23 cellular contexts compared by ENCODE assay signal in genomic region chr9:80957806-80958205, GRCh38.
DNase-seq lines count a peak whose midpoint lies in the region; ATAC-seq and TF ChIP-seq lines count a peak whose summit lies in the region.
"Had no signal": no experiment of that assay in that cellular context is flagged by ENCODE, and none has a peak within 500 bp of the region (broad histone marks: within the 10 kb centered on the region; RNA-seq: fewer than 3 reads in every experiment).

No MANE protein-coding gene starts in this region.

- ATAC-seq in activated naive CD4-positive, alpha-beta T cell treated with anti-CD3 and anti-CD28 coated beads, Interleukin-2, amount 50 U/mL, for 72 hours = no peak
- ATAC-seq: HCT116, Right ventricle myocardium inferior had no signal

- DNase-seq in ELR (ENCODE audit: low read depth) (peak; percentile 8), LHCN-M2 (ENCODE audit: low read depth) (peak; percentile 53), epithelial cell of esophagus (ENCODE audit: low read depth) (peak; percentile 38), iris pigment epithelial cell (ENCODE audit: low read depth) (peak; percentile 75), NCI-H2227 (lab: John Stamatoyannopoulos, UW; ENCODE audit: unreplicated experiment) (no peak), NCI-H2196 treated with DMSO at 0.1 percent for 48 hours (lab: John Stamatoyannopoulos, UW; ENCODE audit: unreplicated experiment) (no peak), cerebellar cortex (ENCODE audit: low spot score) (no peak)
- no peak for DNase-seq in activated naive CD4-positive, alpha-beta T cell treated with anti-CD3 and anti-CD28 coated beads, Interleukin-2, amount 50 U/mL, for 72 hours (ENCODE audit: low spot score in 2 of 2)
- DNase-seq: 8988T; AML-193; Calu3; CD8-positive, alpha-beta memory T cell; DMS153; GM23248; NCI-H1105 treated with DMSO at 0.1 percent for 48 hours; NCI-H1694; NCI-H2081; NCI-H2171; NCI-H446; NCI-H526 had no signal

- H3K36me3 Mint-ChIP-seq in activated naive CD4-positive, alpha-beta T cell treated with anti-CD3 and anti-CD28 coated beads, Interleukin-2, amount 50 U/mL, for 72 hours = peaks cover 0 to 5% of the 10 kb centered on the region in 2 donors

- no peak overlapping the region for H3K27ac Mint-ChIP-seq in activated naive CD4-positive, alpha-beta T cell treated with anti-CD3 and anti-CD28 coated beads, Interleukin-2, amount 50 U/mL, for 72 hours
- H3K27ac Mint-ChIP-seq: CD8-positive, alpha-beta memory T cell had no signal

- no peak for TF ChIP-seq CTCF in epithelial cell of esophagus (IDR thresholded peaks at IDR 0.05; ENCODE audit: insufficient read depth, low read depth, low read length, missing control alignments)

- H3K4me3 ChIP-seq in epithelial cell of esophagus (ENCODE audit: low read length) = no peak overlapping the region
- H3K4me3 ChIP-seq: GM23248, SJSA1 had no signal

- H3K9me3 Mint-ChIP-seq in activated naive CD4-positive, alpha-beta T cell treated with anti-CD3 and anti-CD28 coated beads, Interleukin-2, amount 50 U/mL, for 72 hours = peaks cover 9 to 27% of the 10 kb centered on the region in 2 donors

Comparison
In these comparisons a context has a peak if more than half of its experiments do, and no peak if none do; other contexts are left out.
1. DNase-seq: peak in ELR (single experiment), LHCN-M2 (single experiment), epithelial cell of esophagus (single experiment) and iris pigment epithelial cell (single experiment); none in NCI-H2227 (single experiment), NCI-H2196 treated with DMSO at 0.1 percent for 48 hours (single experiment), cerebellar cortex (single experiment) and activated naive CD4-positive, alpha-beta T cell treated with anti-CD3 and anti-CD28 coated beads, Interleukin-2, amount 50 U/mL, for 72 hours (0 of 2).